In genomic region chr19:48568345-48568886, GRCh38 we compare ENCODE assay signal across 8 cellular contexts. TPM values are rescaled to one million over a fixed set of nuclear protein-coding genes. Genes with fewer than 3 reads are reported as not detected.
DNase-seq lines count a peak whose midpoint lies in the region; ATAC-seq and TF ChIP-seq lines count a peak whose summit lies in the region.

No MANE protein-coding gene starts in this region.

- intact Hi-C loops in right cardiac atrium (cut with DNase I): loop anchor here in 1 of 4 donors (10.0 kb wide), 1 partner anchor 54 kb away; the partner anchor contains the start of gene LMTK3

- no peaks in the 10 kb centered on the region for H3K27me3 ChIP-seq in adipocyte (replicated peaks; ENCODE audit: control insufficient read depth, insufficient read depth, low read length)
- H3K27me3 ChIP-seq in right cardiac atrium (ENCODE audit: control insufficient read depth, insufficient read depth): no peaks in the 10 kb centered on the region

- ATAC-seq in right cardiac atrium (peak; percentile 98), GM18505 (IDR thresholded peaks at IDR 0.05; ENCODE audit: unreplicated experiment) (no peak)

- WGBS in right cardiac atrium: 9% methylated on average over 19 of the region's 19 CpGs

- H3K4me1 ChIP-seq in adipocyte (ENCODE audit: control insufficient read depth, insufficient read depth, low read length) (peaks cover 14% of the 10 kb centered on the region), right cardiac atrium (ENCODE audit: control insufficient read depth, insufficient read depth, low read length) (no peaks in the 10 kb centered on the region)

- H3K9me3 ChIP-seq in adipocyte (ENCODE audit: control insufficient read depth, low read length) (no peaks in the 10 kb centered on the region), right cardiac atrium (ENCODE audit: control insufficient read depth, low read length) (no peaks in the 10 kb centered on the region)

- no peak for TF ChIP-seq POLR2A in GM18505 (IDR thresholded peaks at IDR 0.05; ENCODE audit: borderline replicate concordance, extremely low read depth, insufficient read depth, insufficient read length)

- peak overlapping the region; percentile 39 for H3K27ac ChIP-seq in right cardiac atrium (ENCODE audit: low read length)

- no peaks in the 10 kb centered on the region for H3K36me3 ChIP-seq in adipocyte (ENCODE audit: control insufficient read depth, insufficient read depth, low read length, severe bottlenecking)

- H3K4me3 ChIP-seq in adipocyte (ENCODE audit: low read length) (peak overlapping the region; percentile 56), right cardiac atrium (ENCODE audit: low read length) (no peak overlapping the region)

- DNase-seq in activated CD4-positive, alpha-beta T cell treated with anti-CD3 and anti-CD28 coated beads for 48 hours: peak; percentile 10
- no peak for DNase-seq in activated CD4-positive, alpha-beta T cell treated with anti-CD3 and anti-CD28 coated beads, Interleukin-2, amount 50 U/mL, for 48 hours
- DNase-seq in adipocyte (ENCODE audit: low read depth) (peak; percentile 96), right cardiac atrium (peak; percentile 93 to 94 (median 93)), renal cortical epithelial cell (ENCODE audit: low read depth) (peak; percentile 91), NCI-H2227 (lab: John Stamatoyannopoulos, UW; ENCODE audit: unreplicated experiment) (no peak)
- DNase-seq in activated naive CD4-positive, alpha-beta T cell (lab: John Stamatoyannopoulos, UW): no peak

- peak overlapping the region; percentile 71 for H3K9ac ChIP-seq in adipocyte (ENCODE audit: low read length)

RNA-seq across cellular contexts. Expression of gene SULT2B1, which starts 16.4 kb away (rescaled TPM):
- total RNA-seq in right cardiac atrium: under 1 TPM in 2 of 4 donors, not detected in 2; 0.25 to 0.76 TPM
- 0.14 TPM for polyA plus RNA-seq in right cardiac atrium
- total RNA-seq in renal cortical epithelial cell: not detected in 2 replicates

RNA-seq across cellular contexts. Expression of gene SPACA4, which starts 38.1 kb away (rescaled TPM):
- total RNA-seq in right cardiac atrium (not detected), renal cortical epithelial cell (not detected in 2 replicates)
- not detected for polyA plus RNA-seq in right cardiac atrium

RNA-seq across cellular contexts. Expression of gene FAM83E, which starts 46.5 kb away (rescaled TPM):
- total RNA-seq in right cardiac atrium: under 1 TPM in 1 of 4 donors, not detected in 3; 0.33 TPM
- polyA plus RNA-seq in right cardiac atrium: 0.20 TPM
- total RNA-seq in renal cortical epithelial cell: 0.17 TPM in 1 of 2 replicates, not detected in the other

RNA-seq across cellular contexts. Expression of gene RPL18, which starts 50.6 kb away (rescaled TPM):
- total RNA-seq in right cardiac atrium: 100 to 1,000 TPM; 606 to 773 (median 699) TPM
- polyA plus RNA-seq in right cardiac atrium: 965 TPM
- 591 and 1,820 TPM in 2 replicates for total RNA-seq in renal cortical epithelial cell

RNA-seq across cellular contexts. Expression of gene SPHK2, which starts 50.9 kb away (rescaled TPM):
- total RNA-seq in right cardiac atrium: 10 to 100 TPM in 3 of 4 donors, 1 to 10 TPM in 1; 7.3 to 12.7 (median 11.7) TPM
- polyA plus RNA-seq in right cardiac atrium: 11.0 TPM
- total RNA-seq in renal cortical epithelial cell: 9.1 and 9.9 TPM in 2 replicates

Comparison
In these comparisons a context has a peak if more than half of its experiments do, and no peak if none do; other contexts are left out.
1. DNase-seq: peak in activated CD4-positive, alpha-beta T cell treated with anti-CD3 and anti-CD28 coated beads for 48 hours (single experiment), adipocyte (single experiment), right cardiac atrium (3 of 3) and renal cortical epithelial cell (single experiment); none in activated CD4-positive, alpha-beta T cell treated with anti-CD3 and anti-CD28 coated beads, Interleukin-2, amount 50 U/mL, for 48 hours (0 of 2), activated naive CD4-positive, alpha-beta T cell (0 of 4) and NCI-H2227 (single experiment).